Comparison of ENCODE assay signal across 9 cellular contexts in the genomic region with DNA sequence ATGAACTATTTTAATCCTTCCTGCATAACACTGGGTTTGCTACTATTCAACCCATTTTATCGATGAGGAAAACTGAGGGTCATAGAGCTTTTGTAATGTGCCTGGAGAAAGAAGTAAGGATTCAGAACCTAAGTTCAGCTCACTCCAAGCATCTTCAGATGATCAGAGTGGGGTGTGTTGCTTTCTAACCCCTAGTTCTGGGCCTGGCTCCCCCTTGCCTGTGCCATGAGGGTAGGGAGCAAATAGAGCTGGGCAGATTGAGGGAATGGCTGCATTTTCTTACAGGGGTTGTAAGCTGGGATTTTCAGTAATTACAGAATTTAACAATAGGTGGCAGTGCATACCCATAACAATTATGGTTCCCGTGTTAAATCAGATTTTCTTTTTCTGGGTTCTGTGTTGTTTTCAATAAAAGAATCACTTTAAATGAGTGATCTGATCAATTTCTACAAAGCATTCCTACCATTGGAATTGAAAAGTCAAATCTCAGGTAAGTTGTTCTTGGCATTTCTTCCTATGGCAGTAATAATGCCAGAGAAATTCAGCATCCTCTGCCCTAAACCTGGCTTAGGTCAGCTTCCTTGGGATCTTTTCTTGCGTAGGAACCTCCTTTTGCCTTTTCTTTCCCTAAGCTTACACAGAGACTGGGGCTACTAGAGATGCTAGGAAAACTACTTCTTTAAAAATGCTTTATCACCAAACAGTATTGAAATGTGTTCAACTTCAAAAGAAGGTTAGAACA. TPM values are rescaled to one million over a fixed set of nuclear protein-coding genes. Genes with fewer than 3 reads are reported as not detected.
A peak's percentile ranks its signal among the peaks of the same experiment; 100 is the strongest.
DNase-seq lines count a peak whose midpoint lies in the region; ATAC-seq and TF ChIP-seq lines count a peak whose summit lies in the region.
"Had no signal": no experiment of that assay in that cellular context is flagged by ENCODE, and none has a peak within 500 bp of the region (broad histone marks: within the 10 kb centered on the region; RNA-seq: fewer than 3 reads in every experiment).

No MANE protein-coding gene starts in this region.

- H3K4me3 ChIP-seq in dorsolateral prefrontal cortex = peak overlapping the region in 6 of 59 donors; percentile 4 to 17 (median 9)

- no peaks in the 10 kb centered on the region for H3K9me3 Mint-ChIP-seq in naive B cell
- H3K9me3 Mint-ChIP-seq: activated naive CD8-positive, alpha-beta T cell treated with anti-CD3 and anti-CD28 coated beads, Interleukin-2, amount 10 ng/mL, durations not matched to agents 7 days and 5 days had no signal

- DNase-seq in NCI-H510A (lab: John Stamatoyannopoulos, UW) (peak; percentile 3), NCI-H510A treated with DMSO at 0.1 percent for 48 hours (lab: John Stamatoyannopoulos, UW) (no peak), NOMO-1 treated with dmso at 0.1 percent for 144 hours (lab: John Stamatoyannopoulos, UW; ENCODE audit: unreplicated experiment) (peak; percentile 26), dorsolateral prefrontal cortex (no peak), naive B cell (peak; percentile 25), NCI-H524 treated with DMSO at 0.1 percent for 48 hours (lab: John Stamatoyannopoulos, UW) (no peak)
- DNase-seq: activated naive CD8-positive, alpha-beta T cell treated with anti-CD3 and anti-CD28 coated beads, Interleukin-2, amount 10 ng/mL, durations not matched to agents 7 days and 5 days had no signal

- H3K4me1 Mint-ChIP-seq in naive B cell = no peaks in the 10 kb centered on the region
- H3K4me1 Mint-ChIP-seq: activated naive CD8-positive, alpha-beta T cell treated with anti-CD3 and anti-CD28 coated beads, Interleukin-2, amount 10 ng/mL, durations not matched to agents 7 days and 5 days had no signal

- intact Hi-C loops in dorsolateral prefrontal cortex (cut with DNase I) = loop anchor here (2.0 to 10.0 kb wide), 6 partner anchors 38 to 620 kb away; a partner anchor contains a TSS

- peak; percentile 52 for ATAC-seq in HG02763 (IDR thresholded peaks at IDR 0.05; ENCODE audit: unreplicated experiment)
- ATAC-seq in naive B cell (ENCODE audit: low read depth in 2 of 2) = peak in 1 of 2 donors; percentile 64
- no peak for ATAC-seq in HG03565 (IDR thresholded peaks at IDR 0.05; ENCODE audit: unreplicated experiment)

- no peak overlapping the region for H3K27ac Mint-ChIP-seq in naive B cell
- H3K27ac Mint-ChIP-seq: activated naive CD8-positive, alpha-beta T cell treated with anti-CD3 and anti-CD28 coated beads, Interleukin-2, amount 10 ng/mL, durations not matched to agents 7 days and 5 days had no signal

- H3K4me3 Mint-ChIP-seq in naive B cell = peak overlapping the region in 1 of 8 donors; percentile 68
- H3K4me3 Mint-ChIP-seq: activated naive CD8-positive, alpha-beta T cell treated with anti-CD3 and anti-CD28 coated beads, Interleukin-2, amount 10 ng/mL, durations not matched to agents 7 days and 5 days had no signal

- no peaks in the 10 kb centered on the region for H3K27me3 ChIP-seq in dorsolateral prefrontal cortex

- no peaks in the 10 kb centered on the region for H3K36me3 Mint-ChIP-seq in naive B cell
- H3K36me3 Mint-ChIP-seq: activated naive CD8-positive, alpha-beta T cell treated with anti-CD3 and anti-CD28 coated beads, Interleukin-2, amount 10 ng/mL, durations not matched to agents 7 days and 5 days had no signal

- peak; percentile 31 to 87 (median 71) for TF ChIP-seq CTCF in dorsolateral prefrontal cortex (IDR thresholded peaks at IDR 0.05 in 54 of 56, conservative IDR thresholded peaks at IDR 0.05 in 2 of 56; ENCODE audit: low read depth in 1 of 56, partially characterized antibody in 56 of 56)

- H3K27me3 Mint-ChIP-seq in naive B cell = peaks cover 0 to 4% (median 0%) of the 10 kb centered on the region in 3 donors

- H3K27ac ChIP-seq in dorsolateral prefrontal cortex = peak overlapping the region in 58 of 59 donors; percentile 11 to 98 (median 82)

RNA-seq across cellular contexts. Expression of a gene that starts 45.2 kb away (rescaled TPM):
- total RNA-seq in dorsolateral prefrontal cortex = 100 to 1,000 TPM in 47 of 120 experiments, 10 to 100 TPM in 73; 43.3 to 151 (median 93.9) TPM
- polyA plus RNA-seq in naive B cell (ENCODE audit: low read depth in 6 of 6) = not detected
- total RNA-seq: activated naive CD8-positive, alpha-beta T cell treated with anti-CD3 and anti-CD28 coated beads, Interleukin-2, amount 10 ng/mL, durations not matched to agents 7 days and 5 days had no signal

Comparison
In these comparisons a context has a peak if more than half of its experiments do, and no peak if none do; other contexts are left out.
1. DNase-seq: peak in NCI-H510A (single experiment), NOMO-1 treated with dmso at 0.1 percent for 144 hours (single experiment) and naive B cell (single experiment); none in NCI-H510A treated with DMSO at 0.1 percent for 48 hours (single experiment), dorsolateral prefrontal cortex (0 of 10) and NCI-H524 treated with DMSO at 0.1 percent for 48 hours (single experiment).